Comparison of ENCODE assay signal across 27 cellular contexts in genomic region chr5:142637871-142638270, GRCh38. TPM values are rescaled to one million over a fixed set of nuclear protein-coding genes. Genes with fewer than 3 reads are reported as not detected.
"Had no signal": no experiment of that assay in that cellular context is flagged by ENCODE, and none has a peak within 500 bp of the region (broad histone marks: within the 10 kb centered on the region; RNA-seq: fewer than 3 reads in every experiment).

No MANE protein-coding gene starts in this region.

- H3K4me3 Mint-ChIP-seq: activated CD4-positive, alpha-beta T cell treated with anti-CD3 and anti-CD28 coated beads, Interleukin-2, amount 10 ng/mL, durations not matched to agents 7 days and 5 days; activated CD8-positive, alpha-beta memory T cell treated with anti-CD3 and anti-CD28 coated beads, Interleukin-2, amount 10 ng/mL, durations not matched to agents 7 days and 5 days; activated CD8-positive, alpha-beta T cell treated with anti-CD3 and anti-CD28 coated beads for 36 hours; brain; endodermal cell; nephron progenitor cell; stimulated activated memory B cell treated with anti-CD40 and anti-IgM and Interleukin-4, amounts not matched to agents 10 μg/mL and 1 μg/mL and 100 μg/mL, for 72 hours; T-helper 2 cell treated with Interferon-gamma antibody and Interleukin-4, amounts not matched to agents 5 μg/mL and 100 μg/mL, for 36 hours had no signal

- H3K9me3 Mint-ChIP-seq: activated CD4-positive, alpha-beta T cell treated with anti-CD3 and anti-CD28 coated beads, Interleukin-2, amount 10 ng/mL, durations not matched to agents 7 days and 5 days; activated CD8-positive, alpha-beta T cell treated with anti-CD3 and anti-CD28 coated beads for 36 hours; endodermal cell; nephron progenitor cell; stimulated activated memory B cell treated with anti-CD40 and anti-IgM and Interleukin-4, amounts not matched to agents 10 μg/mL and 1 μg/mL and 100 μg/mL, for 72 hours; T-helper 2 cell treated with Interferon-gamma antibody and Interleukin-4, amounts not matched to agents 5 μg/mL and 100 μg/mL, for 36 hours had no signal

- H3K36me3 ChIP-seq: gastroesophageal sphincter, heart left ventricle, stomach, suprapubic skin, tibial nerve had no signal

- H3K27ac Mint-ChIP-seq: activated CD4-positive, alpha-beta T cell treated with anti-CD3 and anti-CD28 coated beads, Interleukin-2, amount 10 ng/mL, durations not matched to agents 7 days and 5 days; activated CD8-positive, alpha-beta memory T cell treated with anti-CD3 and anti-CD28 coated beads, Interleukin-2, amount 10 ng/mL, durations not matched to agents 7 days and 5 days; activated CD8-positive, alpha-beta T cell treated with anti-CD3 and anti-CD28 coated beads for 36 hours; brain; endodermal cell; nephron progenitor cell; stimulated activated memory B cell treated with anti-CD40 and anti-IgM and Interleukin-4, amounts not matched to agents 10 μg/mL and 1 μg/mL and 100 μg/mL, for 72 hours; T-helper 2 cell treated with Interferon-gamma antibody and Interleukin-4, amounts not matched to agents 5 μg/mL and 100 μg/mL, for 36 hours had no signal

- ATAC-seq: activated CD8-positive, alpha-beta memory T cell treated with anti-CD3 and anti-CD28 coated beads, Interleukin-2, amount 10 ng/mL, durations not matched to agents 7 days and 5 days; activated CD8-positive, alpha-beta T cell treated with anti-CD3 and anti-CD28 coated beads for 36 hours; gastroesophageal sphincter; heart left ventricle; sciatic nerve; stimulated activated memory B cell treated with anti-CD40 and anti-IgM and Interleukin-4, amounts not matched to agents 10 μg/mL and 1 μg/mL and 100 μg/mL, for 72 hours had no signal

- H3K27ac ChIP-seq: gastroesophageal sphincter, stomach, suprapubic skin, VCaP had no signal

- H3K9me3 ChIP-seq: gastroesophageal sphincter, heart left ventricle, stomach, suprapubic skin, tibial nerve had no signal

- H3K27me3 ChIP-seq: dorsolateral prefrontal cortex, gastroesophageal sphincter, heart left ventricle, stomach, tibial nerve had no signal

- DNase-seq: activated CD4-positive, alpha-beta T cell treated with anti-CD3 and anti-CD28 coated beads, Interleukin-2, amount 10 ng/mL, durations not matched to agents 7 days and 5 days; activated CD4-positive, CD25-positive, alpha-beta regulatory T cell treated with anti-CD3 and anti-CD28 coated beads, Interleukin-2, amount 50 U/mL, for 72 hours; activated CD8-positive, alpha-beta memory T cell treated with anti-CD3 and anti-CD28 coated beads, Interleukin-2, amount 10 ng/mL, durations not matched to agents 7 days and 5 days; activated CD8-positive, alpha-beta T cell treated with anti-CD3 and anti-CD28 coated beads for 36 hours; activated effector memory CD4-positive, alpha-beta T cell treated with anti-CD3 and anti-CD28 coated beads, Interleukin-2, amount 50 U/mL, for 16 hours; activated naive CD4-positive, alpha-beta T cell treated with anti-CD3 and anti-CD28 coated beads, Interleukin-2, amount 50 U/mL, for 16 hours; activated T-cell treated with anti-CD3 and anti-CD28 coated beads for 4 hours; anterior cingulate cortex; dorsolateral prefrontal cortex; endodermal cell; heart left ventricle; midbrain; nephron progenitor cell; nucleus accumbens; stimulated activated CD4-positive, alpha-beta T cell treated with anti-CD3 and anti-CD28 coated beads, Interleukin-15, amount 100 ng/mL, for 24 hours; stomach had no signal

- H3K4me1 Mint-ChIP-seq: stimulated activated memory B cell treated with anti-CD40 and anti-IgM and Interleukin-4, amounts not matched to agents 10 μg/mL and 1 μg/mL and 100 μg/mL, for 72 hours had no signal

- H3K4me2 ChIP-seq: smooth muscle cell had no signal

- H3K4me3 ChIP-seq: dorsolateral prefrontal cortex, gastroesophageal sphincter, heart left ventricle, smooth muscle cell, stomach, suprapubic skin, tibial nerve had no signal

- H3K4me1 ChIP-seq: stomach, suprapubic skin had no signal

- H3K36me3 Mint-ChIP-seq: activated CD8-positive, alpha-beta memory T cell treated with anti-CD3 and anti-CD28 coated beads, Interleukin-2, amount 10 ng/mL, durations not matched to agents 7 days and 5 days; brain; stimulated activated memory B cell treated with anti-CD40 and anti-IgM and Interleukin-4, amounts not matched to agents 10 μg/mL and 1 μg/mL and 100 μg/mL, for 72 hours had no signal

- FAIRE-seq: colon, islet of Langerhans had no signal

RNA-seq across cellular contexts. Expression of gene FGF1, which starts 48.0 kb away (rescaled TPM):
- total RNA-seq: activated CD4-positive, alpha-beta T cell treated with anti-CD3 and anti-CD28 coated beads, Interleukin-2, amount 10 ng/mL, durations not matched to agents 7 days and 5 days; activated CD8-positive, alpha-beta memory T cell treated with anti-CD3 and anti-CD28 coated beads, Interleukin-2, amount 10 ng/mL, durations not matched to agents 7 days and 5 days; activated CD8-positive, alpha-beta T cell treated with anti-CD3 and anti-CD28 coated beads for 36 hours had no signal
